Comparison of ENCODE assay signal across 1 cellular context in the genomic region with DNA sequence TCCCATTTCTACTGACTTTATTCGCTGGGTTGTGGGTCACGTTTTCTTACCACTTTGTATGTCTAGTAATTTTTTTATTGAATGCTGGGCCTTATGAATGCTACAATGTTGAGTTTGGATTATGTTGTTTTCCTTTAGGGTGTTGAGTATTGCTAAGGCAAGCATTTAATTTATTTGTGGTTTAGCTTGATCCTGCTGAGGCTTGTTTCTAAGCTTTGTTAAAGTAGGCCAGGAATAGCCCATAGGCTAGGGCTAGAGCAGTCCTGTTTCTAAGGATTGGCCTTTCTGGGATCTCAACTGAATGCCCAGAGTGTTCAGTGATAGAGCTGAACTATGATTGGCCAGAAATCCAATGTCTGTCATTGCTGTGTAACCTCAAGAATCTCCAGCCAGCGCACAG.
TF ChIP-seq lines count a peak whose summit lies in the region.

No MANE protein-coding gene starts in this region.

TF ChIP-seq in H1, 55 proteins besides CTCF, POLR2A, EP300 and RAD21 (continued from another document):
- TF ChIP-seq, protein P1, sequence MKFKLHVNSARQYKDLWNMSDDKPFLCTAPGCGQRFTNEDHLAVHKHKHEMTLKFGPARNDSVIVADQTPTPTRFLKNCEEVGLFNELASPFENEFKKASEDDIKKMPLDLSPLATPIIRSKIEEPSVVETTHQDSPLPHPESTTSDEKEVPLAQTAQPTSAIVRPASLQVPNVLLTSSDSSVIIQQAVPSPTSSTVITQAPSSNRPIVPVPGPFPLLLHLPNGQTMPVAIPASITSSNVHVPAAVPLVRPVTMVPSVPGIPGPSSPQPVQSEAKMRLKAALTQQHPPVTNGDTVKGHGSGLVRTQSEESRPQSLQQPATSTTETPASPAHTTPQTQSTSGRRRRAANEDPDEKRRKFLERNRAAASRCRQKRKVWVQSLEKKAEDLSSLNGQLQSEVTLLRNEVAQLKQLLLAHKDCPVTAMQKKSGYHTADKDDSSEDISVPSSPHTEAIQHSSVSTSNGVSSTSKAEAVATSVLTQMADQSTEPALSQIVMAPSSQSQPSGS (IDR thresholded peaks at IDR 0.05; ENCODE audit: low read length) = no peak
- no peak for TF ChIP-seq CREB1 (IDR thresholded peaks at IDR 0.05)
- no peak for TF ChIP-seq CTBP2 (IDR thresholded peaks at IDR 0.05; ENCODE audit: borderline replicate concordance, insufficient read depth, insufficient read length, low read length)
- TF ChIP-seq SIRT6 (IDR thresholded peaks at IDR 0.05; ENCODE audit: low read length) = no peak
- no peak for TF ChIP-seq JUND (IDR thresholded peaks at IDR 0.05; ENCODE audit: low read length)
- no peak for TF ChIP-seq SP2 (IDR thresholded peaks at IDR 0.05; ENCODE audit: low read length)
- TF ChIP-seq HDAC2 (IDR thresholded peaks at IDR 0.05; ENCODE audit: borderline replicate concordance in 1 of 2, low read depth in 2 of 2, low read length in 2 of 2) = no peak
TF ChIP-seq in H1: peak in this region for 0.
